In genomic region chr19:34712606-34713261, GRCh38 we compare ENCODE assay signal across 8 cellular contexts. TPM values are rescaled to one million over a fixed set of nuclear protein-coding genes. Genes with fewer than 3 reads are reported as not detected.
DNase-seq lines count a peak whose midpoint lies in the region; ATAC-seq and FAIRE-seq lines count a peak whose summit lies in the region.

No MANE protein-coding gene starts in this region.

- POLR2A ChIA-PET in T-cell (lab: Charles Lee), result no interaction called here

- CTCF ChIA-PET in T-cell (lab: Charles Lee), result interaction anchor here (0.6 to 4.4 kb wide), 5 partner anchors 72 to 1282 kb away, joined by 4 to 24 read pairs (median 7); no protein-coding TSS in a partner anchor

- no peak overlapping the region for H3K4me3 Mint-ChIP-seq in T-cell

- peak; percentile 79 for FAIRE-seq in islet of Langerhans (lab: Jason Lieb, UNC)

- peak; percentile 74 for DNase-seq in activated effector memory CD4-positive, alpha-beta T cell treated with anti-CD3 and anti-CD28 coated beads, Interleukin-2, amount 50 U/mL, for 16 hours
- no peak for DNase-seq in activated effector memory CD4-positive, alpha-beta T cell treated with Interleukin-2 at 50 U/mL for 16 hours
- peak; percentile 66 for DNase-seq in NCI-H1694 treated with DMSO at 0.1 percent for 48 hours (lab: John Stamatoyannopoulos, UW)
- DNase-seq in T-cell, result peak in 33 of 34 experiments; percentile 9 to 68 (median 48)
- peak; percentile 19 to 84 for DNase-seq in T47D (ENCODE audit: low read depth in 1 of 2, low spot score in 1 of 2)
- peak; percentile 13 for DNase-seq in stimulated activated CD4-positive, alpha-beta T cell treated with anti-CD3 and anti-CD28 coated beads, Interleukin-4, amount 100 ng/mL, for 1 hour

- peaks cover 4% of the 10 kb centered on the region for H3K36me3 Mint-ChIP-seq in T-cell

- no peaks in the 10 kb centered on the region for H3K4me1 Mint-ChIP-seq in T-cell

- peaks cover 32 to 37% of the 10 kb centered on the region in 2 donors for H3K27me3 Mint-ChIP-seq in T-cell

- H3K27ac Mint-ChIP-seq in T-cell, result no peak overlapping the region

- ATAC-seq in T-cell (replicated peaks in 1 of 4), result peak; percentile 58 to 67 (median 64)
- ATAC-seq in GM19463 (IDR thresholded peaks at IDR 0.05; ENCODE audit: unreplicated experiment), result no peak

- peaks cover 5 to 15% (median 7%) of the 10 kb centered on the region in 3 donors for H3K9me3 Mint-ChIP-seq in T-cell

- in situ Hi-C loops in T47D (cut with HindIII; ENCODE audit: low pct_unique_long_range_greater_than_20kb, low sequenced_read_pairs), result no loop called here

RNA-seq across cellular contexts. Expression of gene ZNF181, which starts 21.3 kb away (rescaled TPM):
- 10 to 100 TPM in 3 of 5 donors, 1 to 10 TPM in 2; 4.5 to 22.9 (median 17.7) TPM for total RNA-seq in T-cell

RNA-seq across cellular contexts. Expression of gene ZNF302, which starts 35.3 kb away (rescaled TPM):
- 10 to 100 TPM; 18.1 to 41.6 (median 35.7) TPM for total RNA-seq in T-cell

RNA-seq across cellular contexts. Expression of gene SCGB2B2, which starts 35.8 kb away (rescaled TPM):
- total RNA-seq in T-cell, result 1 to 10 TPM in 1 of 5 donors, under 1 TPM in 4; 0.16 to 1.4 (median 0.64) TPM
